Comparison of ENCODE assay signal across 21 cellular contexts in the genomic region with DNA sequence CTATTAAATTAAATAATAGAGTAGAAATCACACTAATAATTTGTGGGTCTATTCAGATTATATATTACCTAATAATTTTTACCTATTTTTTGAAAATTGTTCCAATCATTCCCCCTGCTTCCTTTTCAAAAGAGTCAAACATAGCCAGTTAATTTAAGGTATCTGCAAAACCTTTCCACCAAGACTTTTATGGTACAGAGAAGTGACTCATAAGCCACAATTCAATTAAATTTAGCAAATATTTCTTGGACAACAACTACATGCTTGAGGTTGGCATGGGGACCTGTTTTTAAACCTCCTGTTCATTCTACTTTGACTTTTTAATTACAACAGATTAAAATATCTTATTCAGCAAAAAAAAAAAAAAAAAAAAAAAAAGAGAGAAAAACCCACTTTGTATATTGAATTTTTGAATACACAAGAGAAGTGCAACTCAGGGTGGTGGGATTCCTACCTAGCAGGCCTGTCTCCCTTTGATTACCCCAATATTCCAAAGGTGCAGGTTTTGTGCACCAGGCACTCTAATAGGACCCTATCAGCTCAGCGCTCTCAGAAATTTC.
"Had no signal": no experiment of that assay in that cellular context is flagged by ENCODE, and none has a peak within 500 bp of the region (broad histone marks: within the 10 kb centered on the region; RNA-seq: fewer than 3 reads in every experiment).

No MANE protein-coding gene starts in this region.

- H3K27ac ChIP-seq: PC-9, WERI-Rb-1 had no signal

- H2AFZ ChIP-seq: PC-9 had no signal

- DNase-seq: activated CD4-positive, alpha-beta memory T cell treated with anti-CD3 and anti-CD28 coated beads, Interleukin-2, amount 10 ng/mL, durations not matched to agents 7 days and 5 days; activated CD4-positive, alpha-beta T cell treated with anti-CD3 and anti-CD28 coated beads for 36 hours; activated CD4-positive, alpha-beta T cell treated with anti-CD3 and anti-CD28 coated beads, Interleukin-2, amount 50 U/mL, for 1 hour; activated gamma-delta T cell; activated naive CD4-positive, alpha-beta T cell treated with anti-CD3 and anti-CD28 coated beads for 36 hours; activated naive CD8-positive, alpha-beta T cell treated with anti-CD3 and anti-CD28 coated beads for 36 hours; activated T-cell treated with anti-CD3 and anti-CD28 coated beads for 4 hours; activated T-cell treated with anti-CD3 and anti-CD28 coated beads, Interleukin-2, amount 50 U/mL, for 48 hours; anterior cingulate cortex; Kasumi-1; KBM-7; NCI-H1092; NCI-H1417; NCI-H1930; NCI-H2171; NCI-H2227 treated with DMSO at 0.1 percent for 48 hours; NCI-H526 treated with DMSO at 0.1 percent for 48 hours; PC-9; SHP77 treated with DMSO at 0.1 percent for 48 hours; T-helper 1 cell; WERI-Rb-1 had no signal

- H3K4me3 ChIP-seq: PC-9 had no signal

- H3K4me2 ChIP-seq: PC-9 had no signal

- H3K36me3 ChIP-seq: WERI-Rb-1 had no signal
